ENCODE assay signal across 1 cellular context in genomic region chr19:38374332-38375097, GRCh38.
TF ChIP-seq lines count a peak whose summit lies in the region.

TSS of gene PSMD8 (plus strand) at chr19:38374571. CDS start at chr19:38374602, 31 bp downstream.

TF ChIP-seq in H1, 55 proteins besides CTCF, POLR2A, EP300 and RAD21 (continued from another document):
- TF ChIP-seq USF2 (IDR thresholded peaks at IDR 0.05; ENCODE audit: low read length) (no peak), FOSL1 (IDR thresholded peaks at IDR 0.05; ENCODE audit: insufficient read depth, low read depth, low read length) (no peak), ASH2L (IDR thresholded peaks at IDR 0.05; ENCODE audit: low read length) (no peak), CEBPB (IDR thresholded peaks at IDR 0.05; ENCODE audit: low read depth, low read length) (no peak), EZH2 (IDR thresholded peaks at IDR 0.05; ENCODE audit: low read depth, low read length, severe bottlenecking) (no peak), GTF2F1 (IDR thresholded peaks at IDR 0.05; ENCODE audit: borderline replicate concordance, low read depth, low read length) (no peak), NRF1 (IDR thresholded peaks at IDR 0.05; ENCODE audit: low read depth, low read length) (no peak), RNF2 (IDR thresholded peaks at IDR 0.05; ENCODE audit: borderline replicate concordance, low read depth, low read length, missing control alignments, poor library complexity, severe bottlenecking) (no peak), ATF2 (IDR thresholded peaks at IDR 0.05; ENCODE audit: low read length) (peak; percentile 75), CHD2 (IDR thresholded peaks at IDR 0.05; ENCODE audit: low read length) (peak; percentile 35; the same call in 1 of the 2 replicates), HDAC6 (IDR thresholded peaks at IDR 0.05; ENCODE audit: low read depth, low read length) (no peak), BRCA1 (IDR thresholded peaks at IDR 0.05; ENCODE audit: low read depth, low read length) (no peak), JUND (IDR thresholded peaks at IDR 0.05; ENCODE audit: low read length) (peak; percentile 53; the same call in 1 of the 2 replicates), SRF (IDR thresholded peaks at IDR 0.05; ENCODE audit: low read depth, low read length) (no peak), CBX8 (IDR thresholded peaks at IDR 0.05; ENCODE audit: borderline replicate concordance, low read depth, low read length) (no peak), EGR1 (IDR thresholded peaks at IDR 0.05; ENCODE audit: borderline replicate concordance, low read depth, low read length) (no peak), HDAC2 (IDR thresholded peaks at IDR 0.05; ENCODE audit: borderline replicate concordance in 1 of 2, low read depth in 2 of 2, low read length in 2 of 2) (no peak), TBP (IDR thresholded peaks at IDR 0.05; ENCODE audit: low read depth, low read length) (peak; percentile 93), TAF7 (optimal IDR thresholded peaks at IDR 0.05; ENCODE audit: borderline replicate concordance, low read depth, low read length) (peak; percentile 96), CHD7 (IDR thresholded peaks at IDR 0.05; ENCODE audit: insufficient replicate concordance, low read length) (no peak), TAF1 (IDR thresholded peaks at IDR 0.05; ENCODE audit: low read depth, low read length) (peak; percentile 99), RFX5 (IDR thresholded peaks at IDR 0.05; ENCODE audit: borderline replicate concordance, low read depth, low read length) (no peak), ATF3 (IDR thresholded peaks at IDR 0.05; ENCODE audit: insufficient read depth, low read depth, low read length) (0 out of 2 replicates have a peak, but pooled peaks have one; percentile 37), E2F6 (IDR thresholded peaks at IDR 0.05) (no peak), NANOG (IDR thresholded peaks at IDR 0.05; ENCODE audit: insufficient read depth, low read depth, low read length, poor library complexity, severe bottlenecking) (no peak), SIRT6 (IDR thresholded peaks at IDR 0.05; ENCODE audit: low read length) (no peak), YY1 (IDR thresholded peaks at IDR 0.05; ENCODE audit: low read depth, low read length) (peak; percentile 98), RBBP5 (IDR thresholded peaks at IDR 0.05; ENCODE audit: borderline replicate concordance, low read depth, low read length) (no peak), TCF12 (IDR thresholded peaks at IDR 0.05; ENCODE audit: low read depth, low read length) (peak; percentile 68; the same call in 1 of the 2 replicates), SUZ12 (IDR thresholded peaks at IDR 0.05; ENCODE audit: low read length) (no peak), MAFK (IDR thresholded peaks at IDR 0.05; ENCODE audit: low read depth, low read length) (no peak), SAP30 (IDR thresholded peaks at IDR 0.05; ENCODE audit: insufficient read depth, insufficient replicate concordance, low read length) (peak; percentile 79), POU5F1 (IDR thresholded peaks at IDR 0.05; ENCODE audit: low read depth, low read length) (no peak), SIN3A (conservative IDR thresholded peaks at IDR 0.05 in 1 of 2, IDR thresholded peaks at IDR 0.05 in 1 of 2; ENCODE audit: low read depth in 1 of 2, low read length in 2 of 2) (peak; percentile 95 to 97; a peak in 3 of 4 replicates), BACH1 (IDR thresholded peaks at IDR 0.05; ENCODE audit: low read length) (0 out of 2 replicates have a peak, but pooled peaks have one; percentile 16), CBX5 (IDR thresholded peaks at IDR 0.05; ENCODE audit: low read depth, low read length) (no peak), ZNF274 (IDR thresholded peaks at IDR 0.05; ENCODE audit: borderline replicate concordance, extremely low read depth, low read length) (no peak), SP4 (IDR thresholded peaks at IDR 0.05; ENCODE audit: low read length) (peak; percentile 47; the same call in 1 of the 2 replicates), PHF8 (conservative IDR thresholded peaks at IDR 0.05; ENCODE audit: low read depth, low read length) (peak; percentile 97), SP2 (IDR thresholded peaks at IDR 0.05; ENCODE audit: low read length) (no peak)
